ENCODE assay signal across 19 cellular contexts in the genomic region with DNA sequence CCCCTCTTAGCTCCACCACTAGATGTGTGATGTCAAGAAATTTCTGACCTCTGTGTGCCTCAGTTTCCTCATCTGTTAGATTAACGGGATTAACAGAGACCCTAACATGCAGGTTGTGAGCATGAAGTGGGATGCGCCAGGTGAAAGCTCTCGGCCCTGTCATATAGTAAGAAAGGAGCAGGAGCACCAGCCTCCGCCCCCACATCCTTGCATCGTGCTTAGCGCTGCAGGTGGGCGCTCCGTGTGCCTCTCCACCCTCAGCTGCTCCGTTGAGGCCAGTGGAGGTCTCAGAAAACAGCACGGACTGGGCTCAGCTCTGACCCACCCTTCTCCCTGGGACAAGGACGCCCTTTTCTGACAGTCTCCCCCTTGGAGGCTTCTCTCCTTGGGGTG.
A peak's percentile ranks its signal among the peaks of the same experiment; 100 is the strongest.
DNase-seq lines count a peak whose midpoint lies in the region; ATAC-seq, FAIRE-seq and TF ChIP-seq lines count a peak whose summit lies in the region.
"Had no signal": no experiment of that assay in that cellular context is flagged by ENCODE, and none has a peak within 500 bp of the region (broad histone marks: within the 10 kb centered on the region; RNA-seq: fewer than 3 reads in every experiment).

No MANE protein-coding gene starts in this region.

- intact Hi-C loops in Right ventricle myocardium superior (cut with DNase I): loop anchor here (10.0 kb wide), 1 partner anchor 73 kb away; no protein-coding TSS in a partner anchor

- H3K27ac ChIP-seq in right atrium auricular region (no peak overlapping the region), RWPE2 (ENCODE audit: poor library complexity, severe bottlenecking) (peak overlapping the region; percentile 6), keratinocyte (ENCODE audit: control insufficient read depth, insufficient read depth, low read length) (peak overlapping the region; percentile 35), suprapubic skin (peak overlapping the region; percentile 26)
- H3K27ac ChIP-seq: PC-9, SJCRH30 had no signal

- peak overlapping the region; percentile 63 for H3K4me2 ChIP-seq in keratinocyte (ENCODE audit: control insufficient read depth, extremely low read depth, insufficient read depth, low read depth, low read length)
- H3K4me2 ChIP-seq: PC-9 had no signal

- ATAC-seq in Right ventricle myocardium superior (ENCODE audit: poor library complexity): no peak
- no peak for ATAC-seq in RWPE2 (ENCODE audit: low read depth)

- H4K20me1 ChIP-seq in keratinocyte (ENCODE audit: control insufficient read depth, extremely low read depth, insufficient read depth, low read length): no peaks in the 10 kb centered on the region

- H3K4me3 ChIP-seq in right atrium auricular region (no peak overlapping the region), RWPE2 (ENCODE audit: severe bottlenecking) (no peak overlapping the region), keratinocyte (ENCODE audit: control insufficient read depth in 2 of 3, extremely low read depth in 1 of 3, insufficient read depth in 2 of 3, low read depth in 1 of 3, low read length in 3 of 3) (no peak overlapping the region), suprapubic skin (no peak overlapping the region), foreskin fibroblast (ENCODE audit: low read depth in 1 of 2, low read length in 2 of 2) (no peak overlapping the region)
- H3K4me3 ChIP-seq: PC-9, SJCRH30 had no signal

- H3K79me2 ChIP-seq in keratinocyte (ENCODE audit: control insufficient read depth, insufficient read depth, low read length): no peaks in the 10 kb centered on the region

- no peaks in the 10 kb centered on the region for H3K27me3 ChIP-seq in right atrium auricular region
- no peaks in the 10 kb centered on the region for H3K27me3 ChIP-seq in RWPE2 (ENCODE audit: insufficient read depth, poor library complexity, severe bottlenecking)
- no peaks in the 10 kb centered on the region for H3K27me3 ChIP-seq in keratinocyte (ENCODE audit: control insufficient read depth, extremely low read depth, insufficient read depth, low read length)
- H3K27me3 ChIP-seq in suprapubic skin: no peaks in the 10 kb centered on the region
- H3K27me3 ChIP-seq: SJCRH30 had no signal

- no peak overlapping the region for H2AFZ ChIP-seq in keratinocyte (ENCODE audit: control insufficient read depth, low read length)
- H2AFZ ChIP-seq: PC-9 had no signal

- H3K9me3 ChIP-seq in right atrium auricular region (no peaks in the 10 kb centered on the region), RWPE2 (ENCODE audit: severe bottlenecking) (no peaks in the 10 kb centered on the region), keratinocyte (ENCODE audit: control insufficient read depth, low read depth, low read length) (no peaks in the 10 kb centered on the region), suprapubic skin (no peaks in the 10 kb centered on the region)
- H3K9me3 ChIP-seq: SJCRH30 had no signal

- TF ChIP-seq CTCF in right atrium auricular region (IDR thresholded peaks at IDR 0.05) (no peak), RWPE2 (IDR thresholded peaks at IDR 0.05; ENCODE audit: poor library complexity, severe bottlenecking) (no peak), keratinocyte (optimal IDR thresholded peaks at IDR 0.05 in 1 of 3, IDR thresholded peaks at IDR 0.05 in 1 of 3, conservative IDR thresholded peaks at IDR 0.05 in 1 of 3; ENCODE audit: extremely low read depth in 1 of 3, insufficient read depth in 2 of 3, low read length in 3 of 3) (no peak), suprapubic skin (IDR thresholded peaks at IDR 0.05) (no peak), foreskin fibroblast (IDR thresholded peaks at IDR 0.05; ENCODE audit: low read depth, low read length) (no peak)

- H3K9ac ChIP-seq in keratinocyte (ENCODE audit: control insufficient read depth, extremely low read depth, insufficient read depth, low read length): peak overlapping the region; percentile 13

- DNase-seq in Right ventricle myocardium superior (peak; percentile 28), right atrium auricular region (ENCODE audit: low spot score) (no peak), RWPE2 (ENCODE audit: low spot score) (peak; percentile 27), keratinocyte (ENCODE audit: low read depth, low spot score) (no peak), suprapubic skin (ENCODE audit: low spot score in 2 of 2) (peak; percentile 49 to 65), superior temporal gyrus (ENCODE audit: extremely low spot score) (no peak), foreskin fibroblast (no peak)
- no peak for DNase-seq in activated CD4-positive, alpha-beta T cell treated with anti-CD3 and anti-CD28 coated beads for 1 hour
- DNase-seq: H7, KBM-7, NCI-H1092, NCI-H1436, NCI-H1930, NCI-H226, NCI-H510A treated with DMSO at 0.1 percent for 48 hours, NCI-H748 treated with DMSO at 0.1 percent for 48 hours, PC-9, RPMI8226, SJCRH30 had no signal

- WGBS in suprapubic skin: 84% methylated on average over 9 of the region's 11 CpGs

- dilution Hi-C loops in keratinocyte (cut with MboI; ENCODE audit: extremely low pct_ligation_motif_present, low sequenced_read_pairs): no loop called here

- TF ChIP-seq EP300 in suprapubic skin (IDR thresholded peaks at IDR 0.05): no peak

- H3K9me1 ChIP-seq in keratinocyte (ENCODE audit: control insufficient read depth, extremely low read depth, insufficient read depth, low read length): peaks cover 2% of the 10 kb centered on the region

- H3K36me3 ChIP-seq in right atrium auricular region: peaks cover 64% of the 10 kb centered on the region
- peaks cover 8% of the 10 kb centered on the region for H3K36me3 ChIP-seq in RWPE2 (ENCODE audit: low read depth)
- peaks cover 2 to 4% of the 10 kb centered on the region in 2 experiments for H3K36me3 ChIP-seq in keratinocyte (ENCODE audit: control insufficient read depth in 2 of 2, extremely low read depth in 1 of 2, insufficient read depth in 2 of 2, low read length in 2 of 2)
- H3K36me3 ChIP-seq in suprapubic skin: peaks cover 68% of the 10 kb centered on the region

- H3K4me1 ChIP-seq in right atrium auricular region (peaks cover 0 to 26% of the 10 kb centered on the region in 2 donors), RWPE2 (ENCODE audit: insufficient read depth, poor library complexity, severe bottlenecking) (peaks cover 11% of the 10 kb centered on the region), keratinocyte (ENCODE audit: control insufficient read depth, extremely low read depth, insufficient read depth, low read length) (peaks cover 49% of the 10 kb centered on the region), suprapubic skin (peaks cover 65% of the 10 kb centered on the region)
- H3K4me1 ChIP-seq: SJCRH30 had no signal

- no peak for TF ChIP-seq POLR2A in suprapubic skin (IDR thresholded peaks at IDR 0.05)

- no peak for FAIRE-seq in keratinocyte (lab: Jason Lieb, UNC)

Comparison
In these comparisons a context has a peak if more than half of its experiments do, and no peak if none do; other contexts are left out.
1. DNase-seq: peak in Right ventricle myocardium superior (single experiment), RWPE2 (single experiment) and suprapubic skin (2 of 2); none in right atrium auricular region (single experiment), keratinocyte (single experiment), superior temporal gyrus (single experiment), activated CD4-positive, alpha-beta T cell treated with anti-CD3 and anti-CD28 coated beads for 1 hour (single experiment) and foreskin fibroblast (0 of 2).
2. H3K27ac ChIP-seq: peak in RWPE2 (single experiment), keratinocyte (single experiment) and suprapubic skin (single experiment); none in right atrium auricular region (0 of 2).